29 cellular contexts compared by ENCODE assay signal in genomic region chr21:24225432-24225831, GRCh38.
DNase-seq lines count a peak whose midpoint lies in the region; TF ChIP-seq lines count a peak whose summit lies in the region.
"Had no signal": no experiment of that assay in that cellular context is flagged by ENCODE, and none has a peak within 500 bp of the region (broad histone marks: within the 10 kb centered on the region; RNA-seq: fewer than 3 reads in every experiment).

No MANE protein-coding gene starts in this region.

- peaks cover 44 to 62% of the 10 kb centered on the region in 2 experiments for H3K9me3 Mint-ChIP-seq in H9
- H3K9me3 Mint-ChIP-seq: natural killer cell treated with Interleukin-12 subunit alpha and Interleukin-12 subunit beta and Interleukin-15 and Interleukin-18, amount 100 ng/mL, for 72 hours had no signal

- H2BK20ac ChIP-seq in H9 (ENCODE audit: low read depth, low read length, poor library complexity, severe bottlenecking): no peak overlapping the region

- H4K5ac ChIP-seq in H9 (ENCODE audit: insufficient read length, low read depth, low read length): no peak overlapping the region

- DNase-seq in AG04449 (ENCODE audit: low read depth, low spot score) (peak; percentile 5), M059J (ENCODE audit: low read depth) (peak; percentile 4), SK-N-SH (no peak), fibroblast of lung (ENCODE audit: low read depth in 2 of 2) (peak; percentile 26 to 40), H9 (no peak), HAP-1 (ENCODE audit: low spot score in 2 of 2) (no peak), NCI-H1048 (lab: John Stamatoyannopoulos, UW) (no peak)
- no peak for DNase-seq in stimulated activated CD4-positive, alpha-beta T cell treated with anti-CD3 and anti-CD28 coated beads, Interleukin-15, amount 100 ng/mL, for 24 hours
- DNase-seq: activated CD4-positive, alpha-beta T cell treated with anti-CD3 and anti-CD28 coated beads, Interleukin-2, amount 50 U/mL, for 48 hours; activated CD4-positive, CD25-positive, alpha-beta regulatory T cell; activated CD8-positive, alpha-beta memory T cell treated with anti-CD3 and anti-CD28 coated beads, Interleukin-2, amount 50 U/mL, for 48 hours; activated effector memory CD4-positive, alpha-beta T cell treated with Interleukin-2 at 50 U/mL for 16 hours; Caco-2; cortex of kidney; GOT3; immature natural killer cell; left ventricle myocardium superior; NCI-H1694; right cardiac atrium; T-helper 9 cell; trophoblast cell had no signal

- H3K4me2 ChIP-seq in SK-N-SH: no peak overlapping the region
- H3K4me2 ChIP-seq in fibroblast of lung (ENCODE audit: extremely low read depth, insufficient read depth, low read length): no peak overlapping the region
- no peak overlapping the region for H3K4me2 ChIP-seq in H9 (ENCODE audit: insufficient read depth, insufficient read length, low read length)
- H3K4me2 ChIP-seq: A549; BLaER1 treated with 17β-estradiol and CSF1 and Interleukin-3, amounts not matched to agents 10 nM and 100 nM; hepatocyte had no signal

- no peak overlapping the region for H3K18ac ChIP-seq in H9 (ENCODE audit: insufficient read length, low read depth, low read length)

- H3K9me3 ChIP-seq in SK-N-SH: 0 out of 2 replicates have a peak, but pooled peaks cover 8% of the 10 kb centered on the region
- no peaks in the 10 kb centered on the region for H3K9me3 ChIP-seq in fibroblast of lung (ENCODE audit: control insufficient read depth, insufficient read depth, low read depth, low read length)
- H3K9me3 ChIP-seq in H9 (ENCODE audit: control insufficient read depth, low read depth, low read length): no peaks in the 10 kb centered on the region
- H3K9me3 ChIP-seq in HAP-1: no peaks in the 10 kb centered on the region
- H3K9me3 ChIP-seq: A549, breast epithelium, Caco-2 had no signal

- H3K27me3 ChIP-seq in SK-N-SH (ENCODE audit: insufficient read depth) (no peaks in the 10 kb centered on the region), fibroblast of lung (ENCODE audit: control insufficient read depth, insufficient read depth, low read length) (no peaks in the 10 kb centered on the region), H9 (ENCODE audit: insufficient read depth, low read length) (no peaks in the 10 kb centered on the region), HAP-1 (ENCODE audit: low read depth) (no peaks in the 10 kb centered on the region)
- H3K27me3 ChIP-seq: BLaER1 treated with 17β-estradiol and CSF1 and Interleukin-3, amounts not matched to agents 10 nM and 100 nM; breast epithelium; hepatocyte had no signal

- H4K20me1 ChIP-seq in SK-N-SH (ENCODE audit: insufficient read depth) (no peaks in the 10 kb centered on the region), fibroblast of lung (ENCODE audit: control insufficient read depth, extremely low read depth, insufficient read depth, low read length) (no peaks in the 10 kb centered on the region), H9 (ENCODE audit: control insufficient read depth, insufficient read depth, insufficient read length) (no peaks in the 10 kb centered on the region)
- H4K20me1 ChIP-seq: BLaER1 treated with 17β-estradiol and CSF1 and Interleukin-3, amounts not matched to agents 10 nM and 100 nM had no signal

- TF ChIP-seq RAD21 in SK-N-SH (IDR thresholded peaks at IDR 0.05; ENCODE audit: low read length): no peak

- no peak overlapping the region for H2BK120ac ChIP-seq in H9 (ENCODE audit: low read depth, low read length, poor library complexity, severe bottlenecking)

- H3K36me3 Mint-ChIP-seq in H9 (ENCODE audit: insufficient read depth in 1 of 3, low read depth in 3 of 3): peaks cover 0 to 16% (median 0%) of the 10 kb centered on the region in 3 experiments; a peak in 2 of 7 replicates
- H3K36me3 Mint-ChIP-seq: immature natural killer cell; natural killer cell treated with Interleukin-12 subunit alpha and Interleukin-12 subunit beta and Interleukin-15 and Interleukin-18, amount 100 ng/mL, for 72 hours had no signal

- POLR2A ChIA-PET in AG04449 (lab: Yijun Ruan, JAX) (no interaction called here), SK-N-SH (lab: Yijun Ruan, JAX) (no interaction called here)

- H3K4me3 Mint-ChIP-seq in H9: no peak overlapping the region
- H3K4me3 Mint-ChIP-seq: immature natural killer cell; natural killer cell treated with Interleukin-12 subunit alpha and Interleukin-12 subunit beta and Interleukin-15 and Interleukin-18, amount 100 ng/mL, for 72 hours had no signal

- H2AK5ac ChIP-seq in H9 (ENCODE audit: insufficient read length, low read length): no peak overlapping the region

- H3K27me3 Mint-ChIP-seq in H9 (ENCODE audit: low read depth): no peaks in the 10 kb centered on the region; the same call in none of the 2 replicates
- H3K27me3 Mint-ChIP-seq: natural killer cell treated with Interleukin-12 subunit alpha and Interleukin-12 subunit beta and Interleukin-15 and Interleukin-18, amount 100 ng/mL, for 72 hours had no signal

- no peaks in the 10 kb centered on the region for H3K36me3 ChIP-seq in SK-N-SH (replicated peaks in 1 of 2; ENCODE audit: control insufficient read depth in 1 of 2, insufficient read depth in 2 of 2, low read length in 1 of 2)
- H3K36me3 ChIP-seq in fibroblast of lung (ENCODE audit: control insufficient read depth, insufficient read depth, low read length): no peaks in the 10 kb centered on the region
- no peaks in the 10 kb centered on the region for H3K36me3 ChIP-seq in HAP-1 (replicated peaks)
- H3K36me3 ChIP-seq: BLaER1 treated with 17β-estradiol and CSF1 and Interleukin-3, amounts not matched to agents 10 nM and 100 nM; breast epithelium had no signal

- H3K4me1 Mint-ChIP-seq in H9: no peaks in the 10 kb centered on the region
- H3K4me1 Mint-ChIP-seq: immature natural killer cell had no signal

- H3F3A ChIP-seq in SK-N-SH (replicated peaks; ENCODE audit: insufficient read depth): peaks cover 7% of the 10 kb centered on the region

- H3K4me3 ChIP-seq in AG04449 (ENCODE audit: low read depth, low read length) (no peak overlapping the region), SK-N-SH (ENCODE audit: low read depth in 2 of 2, low read length in 1 of 2) (no peak overlapping the region), fibroblast of lung (replicated peaks in 1 of 4; ENCODE audit: control extremely low read depth in 1 of 4, insufficient read depth in 1 of 4, low read depth in 3 of 4, low read length in 4 of 4) (no peak overlapping the region), HAP-1 (no peak overlapping the region)
- H3K4me3 ChIP-seq: A549; BLaER1 treated with 17β-estradiol and CSF1 and Interleukin-3, amounts not matched to agents 10 nM and 100 nM; breast epithelium; hepatocyte; SK-N-MC had no signal

- H3K27ac ChIP-seq in SK-N-SH (ENCODE audit: low read depth in 2 of 2, low read length in 1 of 2): no peak overlapping the region
- no peak overlapping the region for H3K27ac ChIP-seq in fibroblast of lung (ENCODE audit: insufficient read depth, low read length)
- H3K27ac ChIP-seq in H9 (ENCODE audit: insufficient read length, low read depth, low read length): no peak overlapping the region
- H3K27ac ChIP-seq: A549; BLaER1 treated with 17β-estradiol and CSF1 and Interleukin-3, amounts not matched to agents 10 nM and 100 nM; breast epithelium; hepatocyte; HL-60; parathyroid adenoma; SK-N-MC had no signal

- H2BK12ac ChIP-seq in H9 (ENCODE audit: insufficient read length, low read depth, low read length): no peak overlapping the region

- no peak overlapping the region for H2BK15ac ChIP-seq in H9 (ENCODE audit: low read depth, low read length)

- in situ Hi-C loops in HAP-1 (cut with MboI; ENCODE audit: low sequenced_read_pairs): no loop called here

- H3K79me2 ChIP-seq in SK-N-SH (ENCODE audit: insufficient read depth) (no peaks in the 10 kb centered on the region), fibroblast of lung (ENCODE audit: control insufficient read depth, insufficient read depth, low read length) (no peaks in the 10 kb centered on the region), H9 (ENCODE audit: insufficient read depth, low read length) (no peaks in the 10 kb centered on the region)
- H3K79me2 ChIP-seq: hepatocyte, parathyroid adenoma had no signal

- H2AFZ ChIP-seq in SK-N-SH (ENCODE audit: low read depth) (no peak overlapping the region), fibroblast of lung (ENCODE audit: low read length) (no peak overlapping the region), H9 (ENCODE audit: low read length) (no peak overlapping the region)
- H2AFZ ChIP-seq: hepatocyte, parathyroid adenoma had no signal

- no peak overlapping the region for H3K4ac ChIP-seq in H9 (ENCODE audit: low read depth, low read length)

- H3K14ac ChIP-seq in H9 (ENCODE audit: insufficient read depth, low read length): no peak overlapping the region

- CTCF ChIA-PET in AG04449 (lab: Yijun Ruan, JAX): interaction anchor here (1.4 kb wide), 1 partner anchor 9 kb away, joined by 3 read pairs; no protein-coding TSS in a partner anchor
- CTCF ChIA-PET in SK-N-SH (lab: Yijun Ruan, JAX): interaction anchor here (2.1 kb wide), 1 partner anchor 10 kb away, joined by 5 read pairs; no protein-coding TSS in a partner anchor

- H3K79me1 ChIP-seq in H9 (ENCODE audit: insufficient read depth, low read depth, low read length, poor library complexity, severe bottlenecking): no peaks in the 10 kb centered on the region

- H2BK5ac ChIP-seq in H9 (ENCODE audit: insufficient read length, low read length): no peak overlapping the region

- H3K9me2 ChIP-seq in SK-N-SH: no peaks in the 10 kb centered on the region

- no peak overlapping the region for H3K23ac ChIP-seq in H9 (ENCODE audit: insufficient read length, low read depth, low read length)

- H3K9ac ChIP-seq in SK-N-SH (no peak overlapping the region), fibroblast of lung (ENCODE audit: insufficient read depth, low read length) (no peak overlapping the region), H9 (ENCODE audit: extremely low read depth, insufficient read length, low read length) (no peak overlapping the region)
- H3K9ac ChIP-seq: BLaER1 treated with 17β-estradiol and CSF1 and Interleukin-3, amounts not matched to agents 10 nM and 100 nM; parathyroid adenoma had no signal

- no peak overlapping the region for H4K91ac ChIP-seq in H9 (ENCODE audit: insufficient read length, low read depth, low read length)

- TF ChIP-seq CTCF in AG04449 (IDR thresholded peaks at IDR 0.05; ENCODE audit: insufficient read depth, low read length, missing control alignments) (no peak), SK-N-SH (IDR thresholded peaks at IDR 0.05) (no peak), fibroblast of lung (conservative IDR thresholded peaks at IDR 0.05 in 1 of 2, IDR thresholded peaks at IDR 0.05 in 1 of 2; ENCODE audit: low read depth in 1 of 2, low read length in 2 of 2) (no peak), H9 (conservative IDR thresholded peaks at IDR 0.05) (no peak)

- no peak overlapping the region for H3K56ac ChIP-seq in H9 (ENCODE audit: insufficient read length, low read depth, low read length)

- no peak overlapping the region for H3K27ac Mint-ChIP-seq in H9
- H3K27ac Mint-ChIP-seq: immature natural killer cell; natural killer cell treated with Interleukin-12 subunit alpha and Interleukin-12 subunit beta and Interleukin-15 and Interleukin-18, amount 100 ng/mL, for 72 hours had no signal

- H3T11ph ChIP-seq in H9 (ENCODE audit: low read length): no peak overlapping the region

- H3K4me1 ChIP-seq in SK-N-SH (ENCODE audit: control insufficient read depth in 1 of 2, insufficient read depth in 2 of 2, low read depth in 1 of 2, low read length in 1 of 2): no peaks in the 10 kb centered on the region
- no peaks in the 10 kb centered on the region for H3K4me1 ChIP-seq in fibroblast of lung (ENCODE audit: control insufficient read depth, extremely low read depth, insufficient read depth, low read length)
- H3K4me1 ChIP-seq in H9 (ENCODE audit: insufficient read depth, low read length): no peaks in the 10 kb centered on the region
- no peaks in the 10 kb centered on the region for H3K4me1 ChIP-seq in HAP-1
- H3K4me1 ChIP-seq: A549, breast epithelium, Caco-2, parathyroid adenoma had no signal

- H3K23me2 ChIP-seq in H9 (ENCODE audit: insufficient read length, low read depth, low read length, poor library complexity, severe bottlenecking): no peaks in the 10 kb centered on the region

- TF ChIP-seq EP300 in SK-N-SH (IDR thresholded peaks at IDR 0.05; ENCODE audit: borderline replicate concordance in 1 of 2, low read depth in 1 of 2, low read length in 1 of 2): no peak

- no peak overlapping the region for H4K8ac ChIP-seq in H9 (replicated peaks; ENCODE audit: insufficient read length, low read depth, low read length)

- 8% methylated on average over 1 of the region's 1 CpG for WGBS in SK-N-SH (ENCODE audit: low lambda C conversion rate)
- WGBS in H9 (ENCODE audit: extremely low coverage, insufficient read length, low lambda C conversion rate): no CpG with 5 or more reads among the region's 1 CpG

Comparison
In these comparisons a context has a peak if more than half of its experiments do, and no peak if none do; other contexts are left out.
1. DNase-seq: peak in AG04449 (single experiment), M059J (single experiment) and fibroblast of lung (2 of 2); none in SK-N-SH (single experiment), stimulated activated CD4-positive, alpha-beta T cell treated with anti-CD3 and anti-CD28 coated beads, Interleukin-15, amount 100 ng/mL, for 24 hours (single experiment), H9 (single experiment), HAP-1 (0 of 2) and NCI-H1048 (single experiment).